Comparison of ENCODE assay signal across 14 cellular contexts in genomic region chr2:45612265-45612664, GRCh38. TPM values are rescaled to one million over a fixed set of nuclear protein-coding genes. Genes with fewer than 3 reads are reported as not detected.
A peak's percentile ranks its signal among the peaks of the same experiment; 100 is the strongest.
DNase-seq lines count a peak whose midpoint lies in the region; ATAC-seq, FAIRE-seq and TF ChIP-seq lines count a peak whose summit lies in the region.
"Had no signal": no experiment of that assay in that cellular context is flagged by ENCODE, and none has a peak within 500 bp of the region (broad histone marks: within the 10 kb centered on the region; RNA-seq: fewer than 3 reads in every experiment).

No MANE protein-coding gene starts in this region.

- ATAC-seq in CD4-positive, CD25-positive, alpha-beta regulatory T cell (ENCODE audit: low read depth in 2 of 2), result no peak
- ATAC-seq in HCT116 (no peak), natural killer cell (no peak)
- ATAC-seq: mucosa of descending colon had no signal

- H3K4me2 ChIP-seq in HCT116 (ENCODE audit: low read length) (peak overlapping the region; percentile 73), mammary epithelial cell (ENCODE audit: insufficient read depth, low read depth, low read length) (peak overlapping the region; percentile 81)

- H3K27me3 ChIP-seq in CD4-positive, CD25-positive, alpha-beta regulatory T cell (ENCODE audit: control insufficient read depth, insufficient read depth, low read length), result peaks cover 5% of the 10 kb centered on the region
- H3K27me3 ChIP-seq in HCT116 (ENCODE audit: insufficient read depth, low read length), result no peaks in the 10 kb centered on the region
- H3K27me3 ChIP-seq in mammary epithelial cell (ENCODE audit: insufficient read depth, low read length), result no peaks in the 10 kb centered on the region

- BruUV-seq in HCT116 (replicated peaks; lab: Mats Ljungman, UMichigan) (no TSS peak), mammary epithelial cell (replicated peaks; lab: Mats Ljungman, UMichigan) (no TSS peak)

- TF ChIP-seq CTCF in HCT116 (IDR thresholded peaks at IDR 0.05 in 2 of 3, conservative IDR thresholded peaks at IDR 0.05 in 1 of 3; ENCODE audit: borderline replicate concordance in 1 of 3, insufficient read depth in 1 of 3, low read depth in 2 of 3, low read length in 2 of 3) (no peak), mammary epithelial cell (conservative IDR thresholded peaks at IDR 0.05 in 1 of 2, IDR thresholded peaks at IDR 0.05 in 1 of 2; ENCODE audit: extremely low read depth in 1 of 2, insufficient read depth in 1 of 2, low read depth in 1 of 2, low read length in 2 of 2) (no peak), natural killer cell (IDR thresholded peaks at IDR 0.05) (no peak)

- no peaks in the 10 kb centered on the region for H3K9me3 ChIP-seq in CD4-positive, CD25-positive, alpha-beta regulatory T cell (ENCODE audit: control insufficient read depth in 2 of 2, low read length in 2 of 2)
- H3K9me3 ChIP-seq in HCT116 (ENCODE audit: control insufficient read depth in 1 of 2, insufficient read depth in 1 of 2, low read depth in 1 of 2, low read length in 2 of 2), result no peaks in the 10 kb centered on the region
- no peaks in the 10 kb centered on the region for H3K9me3 ChIP-seq in mammary epithelial cell (replicated peaks; ENCODE audit: insufficient read depth, low read length)
- H3K9me3 ChIP-seq: mucosa of descending colon had no signal

- H3K36me3 Mint-ChIP-seq in CD4-positive, CD25-positive, alpha-beta regulatory T cell, result no peaks in the 10 kb centered on the region
- H3K36me3 Mint-ChIP-seq in natural killer cell, result no peaks in the 10 kb centered on the region

- dilution Hi-C loops in mammary epithelial cell (cut with HindIII; ENCODE audit: low sequenced_read_pairs), result no loop called here

- TF ChIP-seq RAD21 in HCT116 (IDR thresholded peaks at IDR 0.05; ENCODE audit: low read depth), result no peak

- CTCF ChIA-PET in HCT116 (lab: Charles Lee), result no interaction called here
- CTCF ChIA-PET in mammary epithelial cell (lab: Charles Lee; ENCODE audit: low non-redundant PET), result no interaction called here

- no peak for DNase-seq in CD4-positive, CD25-positive, alpha-beta regulatory T cell
- DNase-seq in HCT116 (ENCODE audit: low read depth, low spot score), result no peak
- peak; percentile 26 for DNase-seq in mammary epithelial cell
- no peak for DNase-seq in natural killer cell
- DNase-seq in caudate nucleus (lab: John Stamatoyannopoulos, UW), result no peak
- no peak for DNase-seq in GM12892 (ENCODE audit: insufficient read length)
- DNase-seq in NCI-H1694 (lab: John Stamatoyannopoulos, UW), result no peak
- no peak for DNase-seq in stimulated activated CD4-positive, alpha-beta T cell treated with anti-CD3 and anti-CD28 coated beads, Interleukin-1b, Interleukin-23, amount 100 ng/mL, for 48 hours
- DNase-seq: activated CD4-positive, alpha-beta T cell treated with anti-CD3 and anti-CD28 coated beads, Interleukin-2, amount 10 ng/mL, durations not matched to agents 24 days and 14 days; activated naive CD4-positive, alpha-beta T cell treated with anti-CD3 and anti-CD28 coated beads, Interleukin-2, amount 50 U/mL, for 16 hours; KBM-7; mucosa of descending colon had no signal

- no peak for TF ChIP-seq POLR2A in HCT116 (IDR thresholded peaks at IDR 0.05; ENCODE audit: borderline replicate concordance, extremely low read depth, insufficient read depth, insufficient read length)
- no peak for TF ChIP-seq POLR2A in GM12892 (IDR thresholded peaks at IDR 0.05; ENCODE audit: low read depth, low read length)

- intact Hi-C loops in HCT116 (cut with micrococcal nuclease), result no loop called here
- intact Hi-C loops in mammary epithelial cell (cut with micrococcal nuclease), result loop anchor here (10.0 kb wide), 2 partner anchors 437 to 627 kb away; no protein-coding TSS in a partner anchor
- intact Hi-C loops in natural killer cell (cut with micrococcal nuclease), result loop anchor here (5.0 kb wide), 1 partner anchor 45 kb away; no protein-coding TSS in a partner anchor

- no peak overlapping the region for H3K27ac ChIP-seq in CD4-positive, CD25-positive, alpha-beta regulatory T cell (ENCODE audit: insufficient read depth, low read length, poor library complexity, severe bottlenecking)
- H3K27ac ChIP-seq in HCT116 (ENCODE audit: low read depth, low read length) (no peak overlapping the region), mammary epithelial cell (ENCODE audit: insufficient read depth, low read depth, low read length) (peak overlapping the region; percentile 95), caudate nucleus (ENCODE audit: low read depth, low read length) (no peak overlapping the region)
- H3K27ac ChIP-seq: C4-2B had no signal

- H3K9me2 ChIP-seq in HCT116 (ENCODE audit: insufficient read depth), result no peaks in the 10 kb centered on the region

- H3K27me3 Mint-ChIP-seq in CD4-positive, CD25-positive, alpha-beta regulatory T cell, result peaks cover 11% of the 10 kb centered on the region
- peaks cover 0 to 3% of the 10 kb centered on the region in 2 donors for H3K27me3 Mint-ChIP-seq in natural killer cell (ENCODE audit: low read depth in 2 of 2)
- H3K27me3 Mint-ChIP-seq: stimulated activated naive CD8-positive, alpha-beta T cell treated with anti-CD3 and anti-CD28 coated beads, Interleukin-15, Interleukin-2, amounts not matched to agents 100 ng/mL and 50 ng/mL, for 24 hours had no signal

- H4K20me1 ChIP-seq in HCT116 (ENCODE audit: insufficient read depth), result no peaks in the 10 kb centered on the region
- no peaks in the 10 kb centered on the region for H4K20me1 ChIP-seq in mammary epithelial cell (ENCODE audit: insufficient read depth, low read length)

- RAD21 ChIA-PET in HCT116 (lab: Charles Lee; ENCODE audit: low non-redundant PET in 1 of 2, low total read pairs in 2 of 2, uncharacterized antibody in 2 of 2, unreplicated experiment in 2 of 2), result no interaction called here

- peaks cover 33% of the 10 kb centered on the region for H3K79me2 ChIP-seq in HCT116 (ENCODE audit: insufficient read depth, low read length)
- H3K79me2 ChIP-seq in mammary epithelial cell (ENCODE audit: insufficient read depth, low read length), result peaks cover 32% of the 10 kb centered on the region

- in situ Hi-C loops in mammary epithelial cell (cut with MboI; ENCODE audit: low sequenced_read_pairs in 2 of 2), result no loop called here

- H3K4me1 ChIP-seq in CD4-positive, CD25-positive, alpha-beta regulatory T cell (ENCODE audit: control insufficient read depth, insufficient read depth, low read length, poor library complexity, severe bottlenecking), result peaks cover 10% of the 10 kb centered on the region
- peaks cover 6 to 32% of the 10 kb centered on the region in 2 experiments for H3K4me1 ChIP-seq in HCT116 (ENCODE audit: control insufficient read depth in 1 of 2, insufficient read depth in 2 of 2, low read length in 2 of 2)
- H3K4me1 ChIP-seq in mammary epithelial cell (ENCODE audit: insufficient read depth, low read length), result peaks cover 21% of the 10 kb centered on the region

- FAIRE-seq in GM12892 (lab: Jason Lieb, UNC), result no peak

- no peak overlapping the region for H3K9ac ChIP-seq in HCT116 (ENCODE audit: low read length)
- H3K9ac ChIP-seq in mammary epithelial cell (ENCODE audit: insufficient read depth, low read length), result no peak overlapping the region

- H3K9me3 Mint-ChIP-seq in CD4-positive, CD25-positive, alpha-beta regulatory T cell, result no peaks in the 10 kb centered on the region
- H3K9me3 Mint-ChIP-seq in natural killer cell, result no peaks in the 10 kb centered on the region
- H3K9me3 Mint-ChIP-seq: activated CD4-positive, alpha-beta T cell treated with anti-CD3 and anti-CD28 coated beads, Interleukin-2, amount 10 ng/mL, durations not matched to agents 24 days and 14 days; stimulated activated naive CD8-positive, alpha-beta T cell treated with anti-CD3 and anti-CD28 coated beads, Interleukin-15, Interleukin-2, amounts not matched to agents 100 ng/mL and 50 ng/mL, for 24 hours had no signal

- H3K4me1 Mint-ChIP-seq in CD4-positive, CD25-positive, alpha-beta regulatory T cell, result peaks cover 3 to 35% (median 20%) of the 10 kb centered on the region in 4 donors
- peaks cover 18 to 26% of the 10 kb centered on the region in 2 donors for H3K4me1 Mint-ChIP-seq in natural killer cell

- POLR2A ChIA-PET in HCT116 (lab: Charles Lee), result no interaction called here

- H2AFZ ChIP-seq in HCT116 (ENCODE audit: low read depth, low read length, poor library complexity, severe bottlenecking) (peak overlapping the region; percentile 28), mammary epithelial cell (ENCODE audit: low read depth, low read length) (peak overlapping the region; percentile 87)

- H3K4me3 Mint-ChIP-seq in CD4-positive, CD25-positive, alpha-beta regulatory T cell, result peak overlapping the region in 3 of 4 donors; percentile 91 to 98 (median 96)
- H3K4me3 Mint-ChIP-seq in natural killer cell, result peak overlapping the region; percentile 97

- H3K4me3 ChIP-seq in CD4-positive, CD25-positive, alpha-beta regulatory T cell (ENCODE audit: low read depth, low read length), result no peak overlapping the region
- H3K4me3 ChIP-seq in HCT116 (replicated peaks in 1 of 2; ENCODE audit: low read depth in 1 of 2, low read length in 2 of 2) (no peak overlapping the region), mammary epithelial cell (replicated peaks in 1 of 3; ENCODE audit: insufficient read depth in 1 of 3, low read depth in 2 of 3, low read length in 3 of 3) (no peak overlapping the region)
- H3K4me3 ChIP-seq: mucosa of descending colon had no signal

- no peaks in the 10 kb centered on the region for H3K36me3 ChIP-seq in CD4-positive, CD25-positive, alpha-beta regulatory T cell (ENCODE audit: control insufficient read depth, insufficient read depth, low read length)
- no peaks in the 10 kb centered on the region for H3K36me3 ChIP-seq in HCT116 (ENCODE audit: control insufficient read depth in 1 of 2, insufficient read depth in 2 of 2, low read length in 2 of 2)
- H3K36me3 ChIP-seq in mammary epithelial cell (ENCODE audit: insufficient read depth, low read length), result no peaks in the 10 kb centered on the region

- peak overlapping the region in 2 of 3 donors; percentile 19 to 98 for H3K27ac Mint-ChIP-seq in CD4-positive, CD25-positive, alpha-beta regulatory T cell
- peak overlapping the region; percentile 95 to 96 for H3K27ac Mint-ChIP-seq in natural killer cell

- 44% methylated on average over 2 of the region's 2 CpGs for WGBS in mammary epithelial cell (ENCODE audit: low coverage, missing lambda C conversion rate)

RNA-seq across cellular contexts. Expression of gene SRBD1, which starts 1.2 kb away (rescaled TPM):
- total RNA-seq in CD4-positive, CD25-positive, alpha-beta regulatory T cell, result 18.2 TPM
- 10 to 100 TPM in 1 of 4 donors, 1 to 10 TPM in 3; 7.4 to 11.5 (median 9.1) TPM for polyA plus RNA-seq in CD4-positive, CD25-positive, alpha-beta regulatory T cell
- total RNA-seq in HCT116 (2021; ENCODE audit: unreplicated experiment) (20.6 TPM), mammary epithelial cell (10 to 100 TPM; 14.3 to 18.8 TPM), natural killer cell (10 to 100 TPM; 34.5 to 40.0 (median 38.8) TPM)
- polyA plus RNA-seq in HCT116 (2012), result 5.6 and 7.4 TPM in 2 replicates
- polyA plus RNA-seq in mammary epithelial cell, result 4.8 TPM
- polyA minus RNA-seq in mammary epithelial cell, result 25.9 TPM
- polyA plus RNA-seq in GM12892 (2012; ENCODE audit: missing spikeins), result 11.9 TPM

RNA-seq across cellular contexts. Expression of gene PRKCE, which starts 39.2 kb away (rescaled TPM):
- 16.5 TPM for total RNA-seq in CD4-positive, CD25-positive, alpha-beta regulatory T cell
- polyA plus RNA-seq in CD4-positive, CD25-positive, alpha-beta regulatory T cell, result 1 to 10 TPM in 3 of 4 donors, under 1 TPM in 1; 0.78 to 1.9 (median 1.2) TPM
- total RNA-seq in HCT116 (2021; ENCODE audit: unreplicated experiment), result 14.8 TPM
- polyA plus RNA-seq in HCT116 (2012), result 6.2 and 6.4 TPM in 2 replicates
- 1 to 10 TPM; 4.3 to 7.2 TPM for total RNA-seq in mammary epithelial cell
- 2.3 TPM for polyA plus RNA-seq in mammary epithelial cell
- polyA minus RNA-seq in mammary epithelial cell, result 14.0 TPM
- total RNA-seq in natural killer cell, result 10 to 100 TPM; 35.2 to 42.1 (median 38.6) TPM
- polyA plus RNA-seq in GM12892 (2012; ENCODE audit: missing spikeins), result 5.7 TPM
